In the genomic region with DNA sequence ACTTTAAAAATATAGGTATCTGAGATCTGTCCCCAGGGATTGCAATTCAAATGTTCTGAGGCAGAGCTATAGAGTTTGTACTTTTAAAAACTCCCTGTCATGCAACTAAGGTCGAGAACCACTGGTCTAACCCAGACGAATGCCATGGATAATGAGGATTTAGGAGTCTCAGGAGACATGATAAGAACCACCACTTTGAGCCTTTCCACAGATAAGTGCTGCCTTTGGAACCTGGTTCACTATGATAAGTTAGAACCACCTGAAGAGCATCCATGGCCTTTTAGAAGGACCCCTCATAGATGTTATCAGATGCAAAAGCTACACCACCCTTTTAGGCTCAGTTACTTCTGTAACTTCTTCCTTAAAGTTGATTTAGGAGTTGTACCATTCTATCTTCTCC, we compare ENCODE assay signal across 1 cellular context.
TF ChIP-seq lines count a peak whose summit lies in the region.

No MANE protein-coding gene starts in this region.

TF ChIP-seq in K562, 482 proteins besides CTCF, POLR2A, EP300 and RAD21 (continued from another document):
- TF ChIP-seq ZHX1 (conservative IDR thresholded peaks at IDR 0.05; ENCODE audit: low read length) = no peak
- no peak for TF ChIP-seq ETV6 (IDR thresholded peaks at IDR 0.05; ENCODE audit: borderline replicate concordance in 1 of 2, low read depth in 2 of 2, low read length in 1 of 2)
- no peak for TF ChIP-seq ETV6 (CRISPR knock-in tag; IDR thresholded peaks at IDR 0.05; ENCODE audit: borderline replicate concordance)
- TF ChIP-seq, protein P1, sequence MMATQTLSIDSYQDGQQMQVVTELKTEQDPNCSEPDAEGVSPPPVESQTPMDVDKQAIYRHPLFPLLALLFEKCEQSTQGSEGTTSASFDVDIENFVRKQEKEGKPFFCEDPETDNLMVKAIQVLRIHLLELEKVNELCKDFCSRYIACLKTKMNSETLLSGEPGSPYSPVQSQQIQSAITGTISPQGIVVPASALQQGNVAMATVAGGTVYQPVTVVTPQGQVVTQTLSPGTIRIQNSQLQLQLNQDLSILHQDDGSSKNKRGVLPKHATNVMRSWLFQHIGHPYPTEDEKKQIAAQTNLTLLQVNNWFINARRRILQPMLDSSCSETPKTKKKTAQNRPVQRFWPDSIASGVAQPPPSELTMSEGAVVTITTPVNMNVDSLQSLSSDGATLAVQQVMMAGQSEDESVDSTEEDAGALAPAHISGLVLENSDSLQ (IDR thresholded peaks at IDR 0.05) = no peak; the same call in 1 of the 2 replicates
- TF ChIP-seq ZNF23 (CRISPR knock-in tag; IDR thresholded peaks at IDR 0.05) = no peak
